In the genomic region with DNA sequence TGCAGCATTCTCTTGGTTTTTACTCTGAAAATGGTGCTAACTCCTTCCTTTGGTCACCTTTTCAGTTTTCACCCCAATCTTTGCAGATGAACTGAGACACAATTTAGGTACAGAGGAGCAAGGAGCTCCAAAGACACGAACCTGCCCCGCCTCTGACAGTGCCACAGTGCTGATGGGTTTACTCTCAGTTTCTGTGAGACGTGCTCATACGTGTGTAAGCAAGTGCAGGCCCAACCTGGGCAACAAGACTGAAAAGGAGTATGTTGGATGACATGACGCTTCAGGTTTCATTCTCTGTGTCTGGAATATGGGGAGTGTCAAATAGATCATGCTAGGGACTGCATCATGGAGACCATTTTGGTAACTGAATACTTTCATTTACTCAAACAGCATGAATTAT, we compare ENCODE assay signal across 26 cellular contexts.
"Had no signal": no experiment of that assay in that cellular context is flagged by ENCODE, and none has a peak within 500 bp of the region (broad histone marks: within the 10 kb centered on the region; RNA-seq: fewer than 3 reads in every experiment).

No MANE protein-coding gene starts in this region.

- H3K27ac ChIP-seq: stomach, suprapubic skin, testis, thoracic aorta, thyroid gland, tibial artery, tibial nerve, transverse colon, upper lobe of left lung, upper lobe of right lung, uterus, vagina had no signal

- ATAC-seq: stimulated activated effector memory CD8-positive, alpha-beta T cell treated with anti-CD3 and anti-CD28 coated beads, Interleukin-12 subunit alpha, Interleukin-12 subunit beta, amount 100 ng/mL, for 72 hours; stimulated activated memory B cell treated with anti-CD40 and anti-IgM and Interleukin-4, amounts not matched to agents 10 μg/mL and 1 μg/mL and 100 μg/mL, for 72 hours; stimulated activated naive B cell treated with anti-CD40 and anti-IgM and Interleukin-4, amounts not matched to agents 10 μg/mL and 1 μg/mL and 100 μg/mL, for 72 hours; stimulated activated naive CD8-positive, alpha-beta T cell treated with anti-CD3 and anti-CD28 coated beads, Interleukin-15, amount 100 ng/mL, for 72 hours; stimulated activated naive CD8-positive, alpha-beta T cell treated with anti-CD3 and anti-CD28 coated beads, Interleukin-15, Interleukin-2, amounts not matched to agents 100 U/mL and 50 U/mL, for 24 hours; upper lobe of right lung had no signal

- DNase-seq: stimulated activated CD4-positive, alpha-beta T cell treated with anti-CD3 and anti-CD28 coated beads, Interleukin-2, amount 100 ng/mL, for 48 hours; stimulated activated CD4-positive, alpha-beta T cell treated with anti-CD3 and anti-CD28 coated beads, Interleukin-4, amount 100 ng/mL, for 1 hour; stimulated activated CD4-positive, alpha-beta T cell treated with anti-CD3 and anti-CD28 coated beads, Interleukin-4, amount 100 ng/mL, for 24 hours; stimulated activated CD4-positive, alpha-beta T cell treated with anti-CD3 and anti-CD28 coated beads, Interleukin-4, amount 100 ng/mL, for 4 hours; stimulated activated CD8-positive, alpha-beta memory T cell treated with anti-CD3 and anti-CD28 coated beads, Interleukin-4, amount 100 ng/mL, for 48 hours; stimulated activated naive B cell treated with anti-CD40 and anti-IgM and Interleukin-4, amounts not matched to agents 10 μg/mL and 1 μg/mL and 100 μg/mL, for 72 hours; stimulated activated naive CD4-positive, alpha-beta T cell; stimulated activated naive CD4-positive, alpha-beta T cell treated with Interleukin-2 at 50 U/mL for 16 hours; stimulated activated naive CD8-positive, alpha-beta T cell treated with anti-CD3 and anti-CD28 coated beads, Interleukin-15, amount 100 ng/mL, for 72 hours; stimulated activated naive CD8-positive, alpha-beta T cell treated with anti-CD3 and anti-CD28 coated beads, Interleukin-15, Interleukin-2, amounts not matched to agents 100 U/mL and 50 U/mL, for 24 hours; stomach; substantia nigra; testis; thyroid gland; tibial artery; transverse colon; trophoblast cell; upper lobe of right lung; uterus had no signal

- H3K4me1 ChIP-seq: stomach, testis, thyroid gland, tibial artery, tibial nerve, upper lobe of left lung, upper lobe of right lung, uterus had no signal

- H3K4me3 ChIP-seq: stomach, suprapubic skin, testis, thoracic aorta, thyroid gland, tibial artery, tibial nerve, transverse colon, upper lobe of left lung, upper lobe of right lung, uterus, vagina had no signal

- H3K36me3 ChIP-seq: stomach, suprapubic skin, thoracic aorta, thyroid gland, tibial artery, tibial nerve, transverse colon, upper lobe of left lung, upper lobe of right lung, uterus, vagina had no signal

- H3K27me3 ChIP-seq: stomach, suprapubic skin, testis, thyroid gland, tibial artery, tibial nerve, transverse colon, upper lobe of left lung, upper lobe of right lung, uterus, vagina had no signal

- H3K9me3 ChIP-seq: stomach, suprapubic skin, testis, thoracic aorta, thyroid gland, tibial artery, tibial nerve, transverse colon, upper lobe of left lung, upper lobe of right lung, uterus, vagina had no signal
